8 cellular contexts compared by ENCODE assay signal in the genomic region with DNA sequence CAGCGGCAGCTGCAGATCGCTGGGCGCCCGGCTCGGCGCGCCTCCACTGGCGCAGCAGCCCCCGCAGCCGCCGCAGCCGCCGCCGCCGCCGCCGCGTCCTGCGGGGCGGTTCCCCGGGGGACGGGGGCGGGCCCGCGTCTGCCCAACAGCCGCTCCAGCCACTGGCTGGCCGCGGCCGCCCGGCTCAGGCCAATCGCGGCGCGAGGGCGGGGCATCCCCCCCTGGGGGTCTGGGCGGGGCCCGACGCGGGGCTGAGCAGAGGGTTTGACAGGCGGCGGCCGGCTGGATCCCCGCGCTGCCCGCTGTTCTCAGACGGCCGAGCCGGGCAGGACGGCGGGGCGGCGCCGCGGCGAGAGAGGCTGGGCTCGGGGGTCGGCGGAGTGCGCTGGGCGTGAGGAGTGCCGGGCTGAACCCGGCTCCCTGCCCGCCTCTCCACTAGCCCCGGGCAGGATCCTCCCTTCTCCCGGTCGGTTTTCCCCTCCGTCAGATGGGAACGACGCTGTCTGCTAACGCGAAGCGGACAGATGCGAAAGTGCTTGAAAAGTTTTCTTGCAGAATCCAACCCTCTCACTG. TPM values are rescaled to one million over a fixed set of nuclear protein-coding genes. Genes with fewer than 3 reads are reported as not detected.
DNase-seq lines count a peak whose midpoint lies in the region; ATAC-seq and TF ChIP-seq lines count a peak whose summit lies in the region.

GLIS1 (minus strand) TSS at position 56 of the 573 bp plus-strand sequence. CDS start 1,100 bp downstream, outside the sequence.

- peaks cover 0 to 62% (median under 1%) of the 10 kb centered on the region in 3 donors for H3K27me3 ChIP-seq in psoas muscle (ENCODE audit: insufficient read depth in 3 of 3, low read length in 2 of 3)

- H3K4me3 ChIP-seq in psoas muscle: peak within 1 kb of the TSS; percentile 79

- H3K4me1 ChIP-seq in psoas muscle: peaks cover 12% of the 10 kb centered on the region

- no peaks in the 10 kb centered on the region for H3K36me3 ChIP-seq in psoas muscle (ENCODE audit: insufficient read depth in 1 of 2, low read depth in 1 of 2)

- peak; percentile 100 for DNase-seq in GM03348 (ENCODE audit: low spot score)
- DNase-seq in H4 (ENCODE audit: low spot score): peak; percentile 64
- peak; percentile 86 for DNase-seq in LHCN-M2 (ENCODE audit: low read depth)
- DNase-seq in SHP77 (lab: John Stamatoyannopoulos, UW): peak; percentile 61 to 70
- peak in 56 of 58 donors; percentile 15 to 87 (median 58) for DNase-seq in anterior cingulate cortex (lab: John Stamatoyannopoulos, UW)
- DNase-seq in hepatic stellate cell (ENCODE audit: low spot score): peak; percentile 99
- DNase-seq in psoas muscle: peak; percentile 86 to 88
- DNase-seq in cortex of kidney (lab: John Stamatoyannopoulos, UW): no peak

- H3K9me3 ChIP-seq in psoas muscle: no peaks in the 10 kb centered on the region

- no peak for TF ChIP-seq CTCF in psoas muscle (IDR thresholded peaks at IDR 0.05)

- ATAC-seq in psoas muscle: peak; percentile 97 to 99 (median 99)

- WGBS in psoas muscle, 3 donors: 0 to 1% (median 1%) methylated on average over 32 to 72 of the region's 73 CpGs

- H3K27ac ChIP-seq in psoas muscle: no peak within 1 kb of the TSS

- intact Hi-C loops in psoas muscle (cut with DNase I): no loop called here

RNA-seq across cellular contexts. Expression of gene GLIS1, which starts in this region (rescaled TPM):
- total RNA-seq in H4 (2014; rRNA removed; shearing (Covaris generic)): 0.86 and 1.0 TPM in 2 replicates
- total RNA-seq in LHCN-M2 (2014; rRNA removed) (3.7 and 4.6 TPM in 2 replicates), psoas muscle (under 1 TPM; 0.11 to 0.40 (median 0.14) TPM)
- 1.9 TPM for polyA plus RNA-seq in LHCN-M2 (2012)
- under 1 TPM; 0.03 to 0.35 (median 0.21) TPM for polyA plus RNA-seq in psoas muscle

Comparison
In these comparisons a context has a peak if more than half of its experiments do, and no peak if none do; other contexts are left out.
1. Peak in DNase-seq, ATAC-seq and H3K4me3 ChIP-seq in psoas muscle; RNA of the gene not detected or under 1 TPM.